In the genomic region with DNA sequence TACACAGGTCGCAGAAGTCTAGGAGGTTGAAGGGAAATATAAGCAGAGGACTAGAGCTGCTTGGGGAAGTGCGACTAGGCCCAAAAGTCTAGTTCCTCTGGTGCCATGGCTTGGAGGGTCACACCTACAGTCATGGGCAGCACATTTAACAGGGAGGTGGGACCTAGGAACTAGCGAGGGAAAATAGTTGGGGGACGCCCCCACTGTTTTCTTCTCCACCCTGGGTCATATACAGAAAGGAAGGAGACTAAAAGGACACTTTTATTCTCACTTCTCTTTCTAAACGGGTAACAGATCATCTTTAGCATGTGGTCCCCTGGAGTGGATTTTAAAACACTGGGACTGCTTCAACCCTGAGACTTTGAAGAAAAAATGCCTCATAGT, we compare ENCODE assay signal across 20 cellular contexts. TPM values are rescaled to one million over a fixed set of nuclear protein-coding genes. Genes with fewer than 3 reads are reported as not detected.
DNase-seq lines count a peak whose midpoint lies in the region; ATAC-seq and TF ChIP-seq lines count a peak whose summit lies in the region.
"Had no signal": no experiment of that assay in that cellular context is flagged by ENCODE, and none has a peak within 500 bp of the region (broad histone marks: within the 10 kb centered on the region; RNA-seq: fewer than 3 reads in every experiment).

No MANE protein-coding gene starts in this region.

- H3K9me3 ChIP-seq in HCT116 (ENCODE audit: control insufficient read depth in 1 of 2, insufficient read depth in 1 of 2, low read depth in 1 of 2, low read length in 2 of 2), result no peaks in the 10 kb centered on the region

- no peak overlapping the region for H3K27ac ChIP-seq in HCT116 (ENCODE audit: low read depth, low read length)
- H3K27ac ChIP-seq: A549, cardiac muscle cell, heart right ventricle, KMS-11, neutrophil, uterus had no signal

- peak; percentile 16; the same call in 1 of the 2 replicates for ATAC-seq in HCT116
- no peak for ATAC-seq in GM18517 (IDR thresholded peaks at IDR 0.05; ENCODE audit: unreplicated experiment)
- ATAC-seq in GM21528 (IDR thresholded peaks at IDR 0.05; ENCODE audit: low FRiP score, unreplicated experiment), result no peak
- ATAC-seq: A549, heart right ventricle had no signal

- CTCF ChIA-PET in HCT116 (lab: Charles Lee), result interaction anchor here (0.7 to 3.4 kb wide), 23 partner anchors 8 to 1065 kb away, joined by 3 to 51 read pairs (median 4); a partner anchor contains a TSS

- no peak overlapping the region for H3K4me3 Mint-ChIP-seq in activated naive CD8-positive, alpha-beta T cell treated with anti-CD3 and anti-CD28 coated beads for 36 hours
- H3K4me3 Mint-ChIP-seq in neural crest cell, result no peak overlapping the region
- H3K4me3 Mint-ChIP-seq: H9 had no signal

- H3K27me3 Mint-ChIP-seq in activated naive CD8-positive, alpha-beta T cell treated with anti-CD3 and anti-CD28 coated beads for 36 hours, result no peaks in the 10 kb centered on the region
- no peaks in the 10 kb centered on the region for H3K27me3 Mint-ChIP-seq in neural crest cell (ENCODE audit: low read depth)

- POLR2A ChIA-PET in HCT116 (lab: Charles Lee), result no interaction called here

- H3K4me2 ChIP-seq in HCT116 (ENCODE audit: low read length), result 0 out of 2 replicates have a peak overlapping the region, but pooled peaks have one; percentile 38
- H3K4me2 ChIP-seq: A549, KMS-11 had no signal

- RAD21 ChIA-PET in HCT116 (lab: Charles Lee; ENCODE audit: low non-redundant PET in 1 of 2, low total read pairs in 2 of 2, uncharacterized antibody in 2 of 2, unreplicated experiment in 2 of 2), result interaction anchor here (0.6 to 1.5 kb wide), 5 partner anchors 12 to 533 kb away, joined by 3 to 6 read pairs (median 4); no protein-coding TSS in a partner anchor

- no TSS peak for BruUV-seq in HCT116 (replicated peaks; lab: Mats Ljungman, UMichigan)

- H3K4me1 Mint-ChIP-seq in activated naive CD8-positive, alpha-beta T cell treated with anti-CD3 and anti-CD28 coated beads for 36 hours, result peaks cover 4% of the 10 kb centered on the region
- H3K4me1 Mint-ChIP-seq in neural crest cell, result no peaks in the 10 kb centered on the region

- DNase-seq in SIG-M5 treated with dmso at 0.1 percent for 504 hours (lab: John Stamatoyannopoulos, UW; ENCODE audit: unreplicated experiment) (peak; percentile 20), SIG-M5 (lab: John Stamatoyannopoulos, UW) (no peak), HCT116 (ENCODE audit: low read depth, low spot score) (no peak), neural crest cell (ENCODE audit: low read depth, low spot score) (peak; percentile 3)
- DNase-seq in activated naive CD8-positive, alpha-beta T cell treated with anti-CD3 and anti-CD28 coated beads for 36 hours, result peak; percentile 7
- no peak for DNase-seq in stimulated activated CD4-positive, alpha-beta T cell treated with anti-CD3 and anti-CD28 coated beads, Interleukin-12 subunit alpha, Interleukin-12 subunit beta, amount 100 ng/mL, for 4 hours
- DNase-seq: activated gamma-delta T cell treated with Interleukin-2 at 50 U/mL for 16 hours, amygdala, C1 segment of cervical spinal cord, H9, heart right ventricle, NCI-H1105, NCI-H524, uterus had no signal

- H3K9ac ChIP-seq in HCT116 (ENCODE audit: low read length), result 0 out of 2 replicates have a peak overlapping the region, but pooled peaks have one; percentile 23
- H3K9ac ChIP-seq: KMS-11 had no signal

- H3K27ac Mint-ChIP-seq in activated naive CD8-positive, alpha-beta T cell treated with anti-CD3 and anti-CD28 coated beads for 36 hours, result no peak overlapping the region
- no peak overlapping the region for H3K27ac Mint-ChIP-seq in neural crest cell (ENCODE audit: unreplicated experiment)
- H3K27ac Mint-ChIP-seq: H9 had no signal

- TF ChIP-seq RAD21 in HCT116 (IDR thresholded peaks at IDR 0.05; ENCODE audit: low read depth), result no peak

- H3K9me2 ChIP-seq in HCT116 (ENCODE audit: insufficient read depth), result no peaks in the 10 kb centered on the region

- peaks cover 3 to 5% of the 10 kb centered on the region in 2 experiments; a peak in 3 of 4 replicates for H3K4me1 ChIP-seq in HCT116 (ENCODE audit: control insufficient read depth in 1 of 2, insufficient read depth in 2 of 2, low read length in 2 of 2)
- H3K4me1 ChIP-seq: A549, heart right ventricle, uterus had no signal

- TF ChIP-seq CTCF in HCT116 (IDR thresholded peaks at IDR 0.05 in 2 of 3, conservative IDR thresholded peaks at IDR 0.05 in 1 of 3; ENCODE audit: borderline replicate concordance in 1 of 3, insufficient read depth in 1 of 3, low read depth in 2 of 3, low read length in 2 of 3), result no peak
- no peak for TF ChIP-seq CTCF in neural crest cell (conservative IDR thresholded peaks at IDR 0.05)

- peaks cover 8% of the 10 kb centered on the region; the same call in 1 of the 2 replicates for H3K79me2 ChIP-seq in HCT116 (ENCODE audit: insufficient read depth, low read length)

- no peak overlapping the region for H2AFZ ChIP-seq in HCT116 (ENCODE audit: low read depth, low read length, poor library complexity, severe bottlenecking)

- peaks cover 34% of the 10 kb centered on the region for H3K9me3 Mint-ChIP-seq in activated naive CD8-positive, alpha-beta T cell treated with anti-CD3 and anti-CD28 coated beads for 36 hours
- peaks cover 25% of the 10 kb centered on the region for H3K9me3 Mint-ChIP-seq in neural crest cell

- no peaks in the 10 kb centered on the region for H3K27me3 ChIP-seq in HCT116 (ENCODE audit: insufficient read depth, low read length)
- H3K27me3 ChIP-seq: cardiac muscle cell, heart right ventricle, neutrophil, uterus had no signal

- intact Hi-C loops in HCT116 (cut with micrococcal nuclease), result loop anchor here (1.0 to 10.0 kb wide), 7 partner anchors 245 to 1095 kb away; a partner anchor contains a TSS

- H3K36me3 ChIP-seq in HCT116 (ENCODE audit: control insufficient read depth in 1 of 2, insufficient read depth in 2 of 2, low read length in 2 of 2), result no peaks in the 10 kb centered on the region; a peak in 1 of 4 replicates
- H3K36me3 ChIP-seq: cardiac muscle cell, uterus had no signal

- TF ChIP-seq POLR2A in HCT116 (IDR thresholded peaks at IDR 0.05; ENCODE audit: borderline replicate concordance, extremely low read depth, insufficient read depth, insufficient read length), result no peak

- peaks cover 73% of the 10 kb centered on the region for H3K36me3 Mint-ChIP-seq in activated naive CD8-positive, alpha-beta T cell treated with anti-CD3 and anti-CD28 coated beads for 36 hours
- H3K36me3 Mint-ChIP-seq in neural crest cell (ENCODE audit: low read depth), result peaks cover 68% of the 10 kb centered on the region

- no peak overlapping the region for H3K4me3 ChIP-seq in HCT116 (replicated peaks in 1 of 2; ENCODE audit: low read depth in 1 of 2, low read length in 2 of 2)
- H3K4me3 ChIP-seq: A549, cardiac muscle cell, heart right ventricle, uterus had no signal

- H4K20me1 ChIP-seq in HCT116 (ENCODE audit: insufficient read depth), result no peaks in the 10 kb centered on the region

TF ChIP-seq in HCT116, 20 proteins besides CTCF, POLR2A, EP300 and RAD21:
- no peak for TF ChIP-seq ZNF274 (IDR thresholded peaks at IDR 0.05; ENCODE audit: low read depth, low read length)

RNA-seq across cellular contexts. Expression of a gene that starts 16.6 kb away (rescaled TPM):
- 41.2 TPM for total RNA-seq in HCT116 (2021; ENCODE audit: unreplicated experiment)
- polyA plus RNA-seq in HCT116 (2012), result 13.6 and 20.5 TPM in 2 replicates
- 10 to 100 TPM; 38.3 to 39.5 TPM for total RNA-seq in activated naive CD8-positive, alpha-beta T cell treated with anti-CD3 and anti-CD28 coated beads for 36 hours
- 25.1 and 29.8 TPM in 2 replicates for total RNA-seq in neural crest cell

RNA-seq across cellular contexts. Expression of a gene that starts 16.8 kb away (rescaled TPM):
- total RNA-seq in HCT116 (2021; ENCODE audit: unreplicated experiment) (36.6 TPM), neural crest cell (32.6 and 38.6 TPM in 2 replicates)
- polyA plus RNA-seq in HCT116 (2012), result 14.7 and 19.1 TPM in 2 replicates
- total RNA-seq in activated naive CD8-positive, alpha-beta T cell treated with anti-CD3 and anti-CD28 coated beads for 36 hours, result 10 to 100 TPM; 45.3 to 46.9 TPM

Comparison
In these comparisons a context has a peak if more than half of its experiments do, and no peak if none do; other contexts are left out.
1. DNase-seq: peak in SIG-M5 treated with dmso at 0.1 percent for 504 hours (single experiment), activated naive CD8-positive, alpha-beta T cell treated with anti-CD3 and anti-CD28 coated beads for 36 hours (single experiment) and neural crest cell (single experiment); none in SIG-M5 (single experiment), HCT116 (single experiment) and stimulated activated CD4-positive, alpha-beta T cell treated with anti-CD3 and anti-CD28 coated beads, Interleukin-12 subunit alpha, Interleukin-12 subunit beta, amount 100 ng/mL, for 4 hours (single experiment).